ENCODE assay signal across 36 cellular contexts in genomic region chr14:45258805-45259204, GRCh38. TPM values are rescaled to one million over a fixed set of nuclear protein-coding genes. Genes with fewer than 3 reads are reported as not detected.
A peak's percentile ranks its signal among the peaks of the same experiment; 100 is the strongest.
DNase-seq lines count a peak whose midpoint lies in the region; ATAC-seq, FAIRE-seq and TF ChIP-seq lines count a peak whose summit lies in the region.
"Had no signal": no experiment of that assay in that cellular context is flagged by ENCODE, and none has a peak within 500 bp of the region (broad histone marks: within the 10 kb centered on the region; RNA-seq: fewer than 3 reads in every experiment).

No MANE protein-coding gene starts in this region.

- no peaks in the 10 kb centered on the region for H3K36me3 ChIP-seq in HepG2 (replicated peaks in 1 of 2; ENCODE audit: control insufficient read depth in 1 of 2, insufficient read depth in 2 of 2, low read length in 2 of 2)
- no peaks in the 10 kb centered on the region for H3K36me3 ChIP-seq in right lobe of liver
- H3K36me3 ChIP-seq in astrocyte (ENCODE audit: insufficient read depth, low read length), result no peaks in the 10 kb centered on the region
- no peaks in the 10 kb centered on the region for H3K36me3 ChIP-seq in endodermal cell (ENCODE audit: control insufficient read depth, insufficient read depth, low read length)
- H3K36me3 ChIP-seq: BE2C, BLaER1 had no signal

- H3K4me3 ChIP-seq in HepG2 (replicated peaks in 1 of 3; ENCODE audit: insufficient read depth in 1 of 3, low read depth in 2 of 3, low read length in 3 of 3) (no peak overlapping the region), right lobe of liver (no peak overlapping the region), astrocyte (ENCODE audit: insufficient read depth, low read depth, low read length) (no peak overlapping the region), endodermal cell (ENCODE audit: low read length) (peak overlapping the region; percentile 11)
- H3K4me3 ChIP-seq: A549; BLaER1; BLaER1 treated with 17β-estradiol and CSF1 and Interleukin-3, amounts not matched to agents 10 nM and 100 nM had no signal

- peaks cover 17 to 22% of the 10 kb centered on the region in 2 donors for H3K36me3 Mint-ChIP-seq in activated T-cell treated with anti-CD3 and anti-CD28 coated beads, Interleukin-2, amount 50 U/mL, for 72 hours (ENCODE audit: insufficient read depth in 2 of 2)
- peaks cover 2% of the 10 kb centered on the region for H3K36me3 Mint-ChIP-seq in activated T-cell treated with anti-CD3 and anti-CD28 coated beads, Interleukin-2, amount 50 U/mL, for 4 hours (ENCODE audit: insufficient read depth)
- H3K36me3 Mint-ChIP-seq in astrocyte (ENCODE audit: low read depth, unreplicated experiment) (peaks cover 2% of the 10 kb centered on the region), endodermal cell (ENCODE audit: low read depth) (peaks cover 5% of the 10 kb centered on the region)
- H3K36me3 Mint-ChIP-seq: CD4-positive, CD25-positive, alpha-beta regulatory T cell had no signal

- H3K27me3 ChIP-seq in HepG2 (ENCODE audit: control insufficient read depth in 1 of 2, insufficient read depth in 2 of 2, low read length in 2 of 2) (no peaks in the 10 kb centered on the region; a peak in 1 of 5 replicates), right lobe of liver (no peaks in the 10 kb centered on the region), astrocyte (ENCODE audit: insufficient read depth, low read length) (no peaks in the 10 kb centered on the region), endodermal cell (ENCODE audit: control insufficient read depth, insufficient read depth, low read length, poor library complexity, severe bottlenecking) (no peaks in the 10 kb centered on the region)
- H3K27me3 ChIP-seq: BE2C; BLaER1; BLaER1 treated with 17β-estradiol and CSF1 and Interleukin-3, amounts not matched to agents 10 nM and 100 nM had no signal

- no peak for TF ChIP-seq RAD21 in HepG2 (CRISPR knock-in tag; IDR thresholded peaks at IDR 0.05)

- CTCF ChIA-PET in HepG2 (lab: Yijun Ruan, JAX; ENCODE audit: low intra/inter-chr PET ratio, low total read pairs), result no interaction called here

- in situ Hi-C loops in HepG2 (cut with HindIII; ENCODE audit: extremely low pct_ligation_motif_present, low pct_unique_long_range_greater_than_20kb), result no loop called here

- peak overlapping the region; percentile 21 for H3K27ac Mint-ChIP-seq in activated T-cell treated with anti-CD3 and anti-CD28 coated beads, Interleukin-2, amount 50 U/mL, for 72 hours
- H3K27ac Mint-ChIP-seq in astrocyte (ENCODE audit: unreplicated experiment), result no peak overlapping the region
- H3K27ac Mint-ChIP-seq in endodermal cell, result no peak overlapping the region
- H3K27ac Mint-ChIP-seq: B cell; CD14-positive monocyte; CD4-positive, alpha-beta memory T cell; CD4-positive, alpha-beta T cell; CD4-positive, CD25-positive, alpha-beta regulatory T cell; CD8-positive, alpha-beta memory T cell; CD8-positive, alpha-beta T cell had no signal

- H3K9me3 ChIP-seq in HepG2 (ENCODE audit: low read length) (peaks cover 16% of the 10 kb centered on the region), right lobe of liver (no peaks in the 10 kb centered on the region), astrocyte (ENCODE audit: insufficient read depth, low read depth, low read length) (no peaks in the 10 kb centered on the region), endodermal cell (ENCODE audit: control insufficient read depth, low read length) (peaks cover 41% of the 10 kb centered on the region)
- H3K9me3 ChIP-seq: BE2C had no signal

- no peak overlapping the region for H3K9ac ChIP-seq in HepG2 (ENCODE audit: insufficient read depth, low read depth, low read length)
- no peak overlapping the region for H3K9ac ChIP-seq in astrocyte (ENCODE audit: low read length)
- no peak overlapping the region for H3K9ac ChIP-seq in endodermal cell (ENCODE audit: extremely low read depth, low read length, poor library complexity, severe bottlenecking)
- H3K9ac ChIP-seq: BLaER1; BLaER1 treated with 17β-estradiol and CSF1 and Interleukin-3, amounts not matched to agents 10 nM and 100 nM had no signal

- FAIRE-seq in HepG2 (lab: Jason Lieb, UNC) (no peak), astrocyte (lab: Jason Lieb, UNC) (peak; percentile 17)
- FAIRE-seq: A204.1, A549, D721Med had no signal

- H3K79me2 ChIP-seq in HepG2 (ENCODE audit: insufficient read depth, low read length) (no peaks in the 10 kb centered on the region), astrocyte (ENCODE audit: insufficient read depth, low read length) (no peaks in the 10 kb centered on the region)

- H3K27ac ChIP-seq in HepG2 (ENCODE audit: extremely low read length, insufficient read depth, low read length) (no peak overlapping the region), right lobe of liver (no peak overlapping the region), astrocyte (ENCODE audit: low read depth, low read length) (no peak overlapping the region), endodermal cell (ENCODE audit: low read depth, low read length) (no peak overlapping the region)
- H3K27ac ChIP-seq: 22Rv1; A549; BLaER1; BLaER1 treated with 17β-estradiol and CSF1 and Interleukin-3, amounts not matched to agents 10 nM and 100 nM; C4-2B had no signal

- H4K20me1 ChIP-seq in HepG2 (ENCODE audit: insufficient read depth, low read length) (no peaks in the 10 kb centered on the region), astrocyte (ENCODE audit: insufficient read depth, low read length) (no peaks in the 10 kb centered on the region)
- H4K20me1 ChIP-seq: BLaER1; BLaER1 treated with 17β-estradiol and CSF1 and Interleukin-3, amounts not matched to agents 10 nM and 100 nM had no signal

- H3K4me1 Mint-ChIP-seq in activated T-cell treated with anti-CD3 and anti-CD28 coated beads, Interleukin-2, amount 50 U/mL, for 72 hours (ENCODE audit: low read depth), result no peaks in the 10 kb centered on the region
- H3K4me1 Mint-ChIP-seq in activated T-cell treated with anti-CD3 and anti-CD28 coated beads, Interleukin-2, amount 50 U/mL, for 4 hours (ENCODE audit: low read depth), result peaks cover 2% of the 10 kb centered on the region
- no peaks in the 10 kb centered on the region for H3K4me1 Mint-ChIP-seq in astrocyte (ENCODE audit: low read depth, unreplicated experiment)
- no peaks in the 10 kb centered on the region for H3K4me1 Mint-ChIP-seq in endodermal cell
- H3K4me1 Mint-ChIP-seq: B cell had no signal

- intact Hi-C loops in HepG2 (cut with micrococcal nuclease; ENCODE audit: unreplicated experiment), result no loop called here
- intact Hi-C loops in right lobe of liver (cut with DNase I), result loop anchor here in 1 of 2 donors (10.0 kb wide), 1 partner anchor 344 kb away; no protein-coding TSS in a partner anchor

- no peak for TF ChIP-seq CTCF in HepG2 (CRISPR knock-in tag; IDR thresholded peaks at IDR 0.05)
- no peak for TF ChIP-seq CTCF in right lobe of liver (IDR thresholded peaks at IDR 0.05)
- no peak for TF ChIP-seq CTCF in astrocyte (IDR thresholded peaks at IDR 0.05; ENCODE audit: insufficient read depth, low read depth, low read length)
- no peak for TF ChIP-seq CTCF in endodermal cell (conservative IDR thresholded peaks at IDR 0.05)

- TF ChIP-seq POLR2A in HepG2 (IDR thresholded peaks at IDR 0.05; ENCODE audit: insufficient read depth in 1 of 2, low read depth in 2 of 2, low read length in 2 of 2) (no peak), right lobe of liver (IDR thresholded peaks at IDR 0.05) (no peak)

- H3K4me2 ChIP-seq in HepG2 (ENCODE audit: low read depth, low read length) (no peak overlapping the region), astrocyte (ENCODE audit: low read length) (no peak overlapping the region)
- H3K4me2 ChIP-seq: A549; BLaER1; BLaER1 treated with 17β-estradiol and CSF1 and Interleukin-3, amounts not matched to agents 10 nM and 100 nM had no signal

- TF ChIP-seq EP300 in HepG2 (IDR thresholded peaks at IDR 0.05; ENCODE audit: low read depth in 2 of 2, low read length in 2 of 2), result no peak
- no peak for TF ChIP-seq EP300 in HepG2 (CRISPR knock-in tag; IDR thresholded peaks at IDR 0.05; ENCODE audit: borderline replicate concordance)

- no peak overlapping the region for H3K4me3 Mint-ChIP-seq in activated T-cell treated with anti-CD3 and anti-CD28 coated beads, Interleukin-2, amount 50 U/mL, for 72 hours
- no peak overlapping the region for H3K4me3 Mint-ChIP-seq in activated T-cell treated with anti-CD3 and anti-CD28 coated beads, Interleukin-2, amount 50 U/mL, for 4 hours
- H3K4me3 Mint-ChIP-seq in astrocyte (ENCODE audit: unreplicated experiment), result no peak overlapping the region
- no peak overlapping the region for H3K4me3 Mint-ChIP-seq in endodermal cell
- H3K4me3 Mint-ChIP-seq: B cell; CD14-positive monocyte; CD4-positive, alpha-beta memory T cell; CD8-positive, alpha-beta memory T cell; CD8-positive, alpha-beta T cell had no signal

- H3K9me3 Mint-ChIP-seq in activated T-cell treated with anti-CD3 and anti-CD28 coated beads, Interleukin-2, amount 50 U/mL, for 72 hours, result peaks cover 13 to 21% of the 10 kb centered on the region in 2 donors
- peaks cover 39% of the 10 kb centered on the region for H3K9me3 Mint-ChIP-seq in activated T-cell treated with anti-CD3 and anti-CD28 coated beads, Interleukin-2, amount 50 U/mL, for 4 hours
- H3K9me3 Mint-ChIP-seq in astrocyte (ENCODE audit: unreplicated experiment), result peaks cover 23% of the 10 kb centered on the region
- peaks cover 35% of the 10 kb centered on the region for H3K9me3 Mint-ChIP-seq in endodermal cell

- H3K4me1 ChIP-seq in HepG2 (ENCODE audit: insufficient read depth, low read length), result peaks cover 12% of the 10 kb centered on the region
- H3K4me1 ChIP-seq in right lobe of liver, result no peaks in the 10 kb centered on the region
- no peaks in the 10 kb centered on the region for H3K4me1 ChIP-seq in astrocyte (ENCODE audit: insufficient read depth, low read length)
- no peaks in the 10 kb centered on the region for H3K4me1 ChIP-seq in endodermal cell (ENCODE audit: control insufficient read depth, insufficient read depth, low read length)
- H3K4me1 ChIP-seq: BE2C, BLaER1, Caco-2 had no signal

- no TSS peak for BruUV-seq in HepG2 (replicated peaks; lab: Mats Ljungman, UMichigan)

- DNase-seq in activated T-cell treated with anti-CD3 and anti-CD28 coated beads, Interleukin-2, amount 50 U/mL, for 72 hours, result no peak
- no peak for DNase-seq in activated T-cell treated with anti-CD3 and anti-CD28 coated beads, Interleukin-2, amount 50 U/mL, for 4 hours
- DNase-seq in HepG2 (ENCODE audit: low spot score) (no peak), right lobe of liver (no peak), astrocyte (ENCODE audit: low read depth) (no peak), endodermal cell (no peak)
- DNase-seq: 8988T; ACHN; AML-193; BE2C; C1 segment of cervical spinal cord; Caco-2; Calu3; CD4-positive, alpha-beta memory T cell; CD4-positive, alpha-beta T cell; CD4-positive, CD25-positive, alpha-beta regulatory T cell; CD8-positive, alpha-beta memory T cell; CD8-positive, alpha-beta T cell; COR-L47; DMS 273 treated with DMSO at 0.1 percent for 48 hours; DMS153; DMS79; DMS79 treated with DMSO at 0.1 percent for 48 hours; DND-41; EL had no signal

- no peak for ATAC-seq in activated T-cell treated with anti-CD3 and anti-CD28 coated beads, Interleukin-2, amount 50 U/mL, for 72 hours (replicated peaks in 1 of 2)
- ATAC-seq in activated T-cell treated with anti-CD3 and anti-CD28 coated beads, Interleukin-2, amount 50 U/mL, for 4 hours, result no peak
- no peak for ATAC-seq in HepG2
- ATAC-seq in right lobe of liver, result no peak
- ATAC-seq in HG02884 (IDR thresholded peaks at IDR 0.05; ENCODE audit: unreplicated experiment), result no peak
- ATAC-seq in HG02610 (IDR thresholded peaks at IDR 0.05; ENCODE audit: unreplicated experiment), result no peak
- ATAC-seq: A549; CD8-positive, alpha-beta T cell had no signal

- 88% methylated on average over 3 of the region's 3 CpGs for WGBS in HepG2 (ENCODE audit: low lambda C conversion rate)
- WGBS in right lobe of liver (ENCODE audit: insufficient coverage, low coverage, low lambda C conversion rate, missing lambda C conversion rate), result 100% methylated on average over 3 of the region's 3 CpGs
- 82 to 98% methylated on average over 3 of the region's 3 CpGs for WGBS in endodermal cell (ENCODE audit: insufficient coverage in 1 of 2, insufficient read length in 1 of 2), 2 experiments

- H2AFZ ChIP-seq in HepG2 (ENCODE audit: low read length) (no peak overlapping the region), astrocyte (ENCODE audit: low read depth, low read length) (no peak overlapping the region)

- peaks cover 13% of the 10 kb centered on the region for H3K27me3 Mint-ChIP-seq in activated T-cell treated with anti-CD3 and anti-CD28 coated beads, Interleukin-2, amount 50 U/mL, for 72 hours (ENCODE audit: low read depth)
- H3K27me3 Mint-ChIP-seq in activated T-cell treated with anti-CD3 and anti-CD28 coated beads, Interleukin-2, amount 50 U/mL, for 4 hours (ENCODE audit: low read depth), result no peaks in the 10 kb centered on the region
- H3K27me3 Mint-ChIP-seq in astrocyte (ENCODE audit: low read depth, unreplicated experiment) (no peaks in the 10 kb centered on the region), endodermal cell (ENCODE audit: insufficient read depth) (peaks cover 6% of the 10 kb centered on the region)

- POLR2A ChIA-PET in HepG2 (lab: Yijun Ruan, JAX), result no interaction called here

RNA-seq across cellular contexts. Expression of gene MIS18BP1, which starts 5.8 kb away (rescaled TPM):
- 10 to 100 TPM; 70.9 to 76.5 TPM for total RNA-seq in activated T-cell treated with anti-CD3 and anti-CD28 coated beads, Interleukin-2, amount 50 U/mL, for 72 hours
- total RNA-seq in activated T-cell treated with anti-CD3 and anti-CD28 coated beads, Interleukin-2, amount 50 U/mL, for 4 hours, result 10 to 100 TPM; 17.3 to 22.2 (median 18.8) TPM
- total RNA-seq in HepG2 (2016; rRNA removed; fragmentation: Illumina TruSeq; extraction: Trizol) (36.4 and 54.6 TPM in 2 replicates), right lobe of liver (10 to 100 TPM in 1 of 6 experiments, 1 to 10 TPM in 5; 4.6 to 11.0 (median 6.4) TPM), astrocyte (7.0 and 9.8 TPM in 2 replicates), endodermal cell (10 to 100 TPM; 61.0 to 91.8 TPM)
- total RNA-seq in HepG2 (2016; cell fraction: cytosol; rRNA removed; fragmentation: Illumina TruSeq; extraction: Trizol; ENCODE audit: low read depth), result 8.5 and 9.1 TPM in 2 replicates
- 43.2 and 47.0 TPM in 2 replicates for total RNA-seq in HepG2 (2016; cell fraction: insoluble cytoplasmic fraction; rRNA removed; fragmentation: Illumina TruSeq; extraction: Trizol)
- 17.8 and 23.3 TPM in 2 replicates for total RNA-seq in HepG2 (2016; cell fraction: membrane; rRNA removed; fragmentation: Illumina TruSeq; extraction: Trizol)
- total RNA-seq in HepG2 (2016; cell fraction: nucleus; rRNA removed; fragmentation: Illumina TruSeq; extraction: Trizol), result 48.9 and 51.7 TPM in 2 replicates
- polyA plus RNA-seq in HepG2 (2011; rRNA removed), result 6.0 and 9.5 TPM in 2 replicates
- 2.6 and 4.0 TPM in 2 replicates for polyA plus RNA-seq in HepG2 (2011; cell fraction: cytosol; rRNA removed)
- 7.0 and 8.2 TPM in 2 replicates for polyA plus RNA-seq in HepG2 (2011; cell fraction: nucleus; rRNA removed)
- polyA plus RNA-seq in HepG2 (2012), result 6.4 and 10.4 TPM in 2 replicates
- polyA plus RNA-seq in HepG2 (2016; cell fraction: cytosol; fragmentation: Illumina TruSeq; extraction: Trizol; ENCODE audit: low read depth), result 0.81 and 1.1 TPM in 2 replicates
- 28.2 and 30.5 TPM in 2 replicates for polyA plus RNA-seq in HepG2 (2016; cell fraction: insoluble cytoplasmic fraction; fragmentation: Illumina TruSeq; extraction: Trizol; ENCODE audit: low read depth)
- 3.1 and 3.3 TPM in 2 replicates for polyA plus RNA-seq in HepG2 (2016; cell fraction: membrane; fragmentation: Illumina TruSeq; extraction: Trizol; ENCODE audit: low read depth)
- polyA plus RNA-seq in HepG2 (2016; cell fraction: nucleus; fragmentation: Illumina TruSeq; extraction: Trizol; ENCODE audit: insufficient read depth, low read depth), result 46.2 and 47.8 TPM in 2 replicates
- 3.7 and 14.3 TPM in 2 replicates for polyA minus RNA-seq in HepG2 (2011; rRNA and poly(A)+ RNA removed; ENCODE audit: low replicate concordance)
- 11.9 and 13.0 TPM in 2 replicates for polyA minus RNA-seq in HepG2 (2011; cell fraction: cytosol; rRNA and poly(A)+ RNA removed)
- polyA minus RNA-seq in HepG2 (2011; cell fraction: nucleus; rRNA and poly(A)+ RNA removed), result 40.9 and 50.1 TPM in 2 replicates
- polyA plus RNA-seq in endodermal cell (2013, experiment 1 of 2), result 46.4 TPM
- 59.0 TPM for polyA plus RNA-seq in endodermal cell (2013, experiment 2 of 2)
